ENCODE assay signal across 8 cellular contexts in genomic region chr11:6606471-6607189, GRCh38. TPM values are rescaled to one million over a fixed set of nuclear protein-coding genes. Genes with fewer than 3 reads are reported as not detected.
DNase-seq lines count a peak whose midpoint lies in the region; ATAC-seq and TF ChIP-seq lines count a peak whose summit lies in the region.

No MANE protein-coding gene starts in this region.

- intact Hi-C loops in uterus (cut with DNase I; ENCODE audit: low total_unique reads) = no loop called here

- H2BK15ac ChIP-seq in neuronal stem cell (ENCODE audit: low read length) = no peak overlapping the region

- no peak overlapping the region for H3K9ac ChIP-seq in neuronal stem cell (ENCODE audit: low read depth, low read length, poor library complexity)

- H3K4me1 ChIP-seq in neuronal stem cell (ENCODE audit: control insufficient read depth in 2 of 2, insufficient read depth in 1 of 2, low read depth in 1 of 2, low read length in 2 of 2) = peaks cover 18 to 36% of the 10 kb centered on the region in 2 donors
- H3K4me1 ChIP-seq in uterus = peaks cover 13 to 31% of the 10 kb centered on the region in 2 donors

- H2BK5ac ChIP-seq in neuronal stem cell (ENCODE audit: low read length) = no peak overlapping the region

- WGBS in neuronal stem cell (ENCODE audit: extremely low coverage in 2 of 2, insufficient read length in 2 of 2, insufficient replicate concordance in 1 of 2), 2 donors = no CpG with 5 or more reads among the region's 11 CpGs

- H3K27ac ChIP-seq in C4-2B (peak overlapping the region; percentile 32), neuronal stem cell (replicated peaks; ENCODE audit: low read length) (peak overlapping the region; percentile 68), uterus (peak overlapping the region; percentile 97 to 99)

- H3K23ac ChIP-seq in neuronal stem cell (ENCODE audit: low read depth, low read length, poor library complexity) = no peak overlapping the region

- no peak overlapping the region for H2BK12ac ChIP-seq in neuronal stem cell (ENCODE audit: low read length)

- peak overlapping the region; percentile 35 for H3K4me2 ChIP-seq in neuronal stem cell (ENCODE audit: insufficient read depth, low read length, poor library complexity, severe bottlenecking)

- H2BK120ac ChIP-seq in neuronal stem cell (ENCODE audit: low read depth, low read length) = no peak overlapping the region

- H4K91ac ChIP-seq in neuronal stem cell (ENCODE audit: low read depth, low read length, poor library complexity) = no peak overlapping the region

- ATAC-seq in GM18870 (IDR thresholded peaks at IDR 0.05; ENCODE audit: unreplicated experiment) (peak; percentile 38), HG03097 (IDR thresholded peaks at IDR 0.05; ENCODE audit: low FRiP score, unreplicated experiment) (peak; percentile 48)

- H3K36me3 ChIP-seq in neuronal stem cell (replicated peaks in 1 of 2; ENCODE audit: control insufficient read depth in 2 of 2, insufficient read depth in 2 of 2, low read length in 2 of 2) = peaks cover 37 to 59% of the 10 kb centered on the region in 2 donors
- H3K36me3 ChIP-seq in uterus = no peaks in the 10 kb centered on the region

- no peak overlapping the region for H2AFZ ChIP-seq in neuronal stem cell (ENCODE audit: low read length)

- peaks cover 9% of the 10 kb centered on the region for H3K79me1 ChIP-seq in neuronal stem cell (ENCODE audit: low read depth, low read length)

- no peaks in the 10 kb centered on the region for H3K9me3 ChIP-seq in neuronal stem cell (replicated peaks in 1 of 2; ENCODE audit: control insufficient read depth in 2 of 2, insufficient read depth in 1 of 2, low read depth in 1 of 2, low read length in 2 of 2)
- H3K9me3 ChIP-seq in uterus = no peaks in the 10 kb centered on the region

- TF ChIP-seq POLR2A in uterus (IDR thresholded peaks at IDR 0.05) = peak; percentile 94 to 95

- H4K8ac ChIP-seq in neuronal stem cell (ENCODE audit: low read depth, low read length) = no peak overlapping the region

- no peaks in the 10 kb centered on the region for H3K27me3 ChIP-seq in neuronal stem cell (ENCODE audit: control insufficient read depth in 3 of 3, insufficient read depth in 3 of 3, low read depth in 1 of 3, low read length in 3 of 3)
- no peaks in the 10 kb centered on the region for H3K27me3 ChIP-seq in uterus

- DNase-seq in NOMO-1 (lab: John Stamatoyannopoulos, UW; ENCODE audit: unreplicated experiment in 2 of 2) = peak; percentile 62 to 63
- peak; percentile 23 for DNase-seq in activated T-helper 9 cell treated with anti-CD3 and anti-CD28 coated beads, Interleukin-2, amount 50 U/mL, for 16 hours (ENCODE audit: low read depth)
- DNase-seq in germinal center (ENCODE audit: low spot score) = peak; percentile 35
- peak; percentile 84 for DNase-seq in neuronal stem cell (ENCODE audit: low spot score)
- peak; percentile 96 to 97 for DNase-seq in uterus

- no peak overlapping the region for H2AK5ac ChIP-seq in neuronal stem cell (ENCODE audit: low read depth, low read length)

- H3K4ac ChIP-seq in neuronal stem cell (ENCODE audit: low read length) = no peak overlapping the region

- H3K4me3 ChIP-seq in neuronal stem cell (ENCODE audit: low read length in 2 of 2) (peak overlapping the region in 1 of 2 donors; percentile 2), uterus (peak overlapping the region; percentile 92 to 98)

- H3K18ac ChIP-seq in neuronal stem cell (ENCODE audit: low read length) = no peak overlapping the region

- TF ChIP-seq CTCF in C4-2B (conservative IDR thresholded peaks at IDR 0.05) (no peak), uterus (IDR thresholded peaks at IDR 0.05) (no peak)

- no peak overlapping the region for H3K14ac ChIP-seq in neuronal stem cell (ENCODE audit: low read length)

RNA-seq across cellular contexts. Expression of gene ILK, which starts 3.1 kb away (rescaled TPM):
- polyA plus RNA-seq in neuronal stem cell (2013, experiment 1 of 2) = 96.9 TPM
- polyA plus RNA-seq in neuronal stem cell (2013, experiment 2 of 2) = 95.8 TPM
- 100 to 1,000 TPM; 205 to 336 (median 279) TPM for total RNA-seq in uterus

RNA-seq across cellular contexts. Expression of gene RRP8, which starts 3.2 kb away (rescaled TPM):
- 19.8 TPM for polyA plus RNA-seq in neuronal stem cell (2013, experiment 1 of 2)
- 18.9 TPM for polyA plus RNA-seq in neuronal stem cell (2013, experiment 2 of 2)
- total RNA-seq in uterus = 10 to 100 TPM; 12.6 to 41.2 (median 26.9) TPM

RNA-seq across cellular contexts. Expression of gene TAF10, which starts 5.4 kb away (rescaled TPM):
- polyA plus RNA-seq in neuronal stem cell (2013, experiment 1 of 2) = 283 TPM
- 282 TPM for polyA plus RNA-seq in neuronal stem cell (2013, experiment 2 of 2)
- total RNA-seq in uterus = 100 to 1,000 TPM in 2 of 4 donors, 10 to 100 TPM in 2; 11.5 to 137 (median 67.1) TPM

RNA-seq across cellular contexts. Expression of gene TPP1, which starts 12.6 kb away (rescaled TPM):
- 47.2 TPM for polyA plus RNA-seq in neuronal stem cell (2013, experiment 1 of 2)
- polyA plus RNA-seq in neuronal stem cell (2013, experiment 2 of 2) = 47.6 TPM
- total RNA-seq in uterus = 10 to 100 TPM; 27.1 to 74.9 (median 40.7) TPM

RNA-seq across cellular contexts. Expression of gene DCHS1, which starts 49.0 kb away (rescaled TPM):
- polyA plus RNA-seq in neuronal stem cell (2013, experiment 1 of 2) = 4.5 TPM
- polyA plus RNA-seq in neuronal stem cell (2013, experiment 2 of 2) = 4.4 TPM
- total RNA-seq in uterus = 100 to 1,000 TPM in 1 of 4 donors, 10 to 100 TPM in 3; 26.8 to 125 (median 73.6) TPM

Comparison
In these comparisons a context has a peak if more than half of its experiments do, and no peak if none do; other contexts are left out.
1. H3K27ac ChIP-seq: peak in every context shown above with its lines; median percentile 98 in uterus; 68 in neuronal stem cell; 32 in C4-2B.
2. DNase-seq: peak in every context shown above with its lines; median percentile 96 in uterus; 84 in neuronal stem cell; 62 in NOMO-1; 35 in germinal center; 23 in activated T-helper 9 cell treated with anti-CD3 and anti-CD28 coated beads, Interleukin-2, amount 50 U/mL, for 16 hours.